ENCODE assay signal across 9 cellular contexts in genomic region chr15:70512772-70513362, GRCh38.
DNase-seq lines count a peak whose midpoint lies in the region; ATAC-seq, FAIRE-seq and TF ChIP-seq lines count a peak whose summit lies in the region.
"Had no signal": no experiment of that assay in that cellular context is flagged by ENCODE, and none has a peak within 500 bp of the region (broad histone marks: within the 10 kb centered on the region; RNA-seq: fewer than 3 reads in every experiment).

No MANE protein-coding gene starts in this region.

- peak; percentile 36 to 60 (median 54) for DNase-seq in CD4-positive, alpha-beta T cell
- DNase-seq in GM19240 (ENCODE audit: insufficient read length, low spot score) (peak; percentile 81), HTR-8/SVneo (ENCODE audit: insufficient read length, low spot score) (peak; percentile 65), T-helper 17 cell (peak in 2 of 3 donors; percentile 22 to 51), choroid plexus epithelial cell (ENCODE audit: low read depth) (peak; percentile 83), naive B cell (no peak), NCI-H2029 (lab: John Stamatoyannopoulos, UW) (no peak)

- peak; percentile 74 for TF ChIP-seq CTCF in CD4-positive, alpha-beta T cell (IDR thresholded peaks at IDR 0.05)
- TF ChIP-seq CTCF in choroid plexus epithelial cell (conservative IDR thresholded peaks at IDR 0.05; ENCODE audit: low read depth, low read length) = peak; percentile 93

- intact Hi-C loops in CD4-positive, alpha-beta T cell (cut with DNase I, micrococcal nuclease) = loop anchor here in 1 of 2 experiments (2.0 kb wide), 1 partner anchor 46 kb away; no protein-coding TSS in a partner anchor

- POLR2A ChIA-PET in CD4-positive, alpha-beta T cell (lab: Charles Lee) = interaction anchor here (0.9 to 1.0 kb wide), 2 partner anchors 21 to 23 kb away, joined by 3 read pairs; no protein-coding TSS in a partner anchor

- no peak overlapping the region for H3K4me3 ChIP-seq in choroid plexus epithelial cell (ENCODE audit: low read depth, low read length)
- H3K4me3 ChIP-seq: skin epidermis had no signal

- FAIRE-seq in HTR-8/SVneo (lab: Jason Lieb, UNC) = peak; percentile 72

- peaks cover 22% of the 10 kb centered on the region for H3K9me3 ChIP-seq in CD4-positive, alpha-beta T cell (ENCODE audit: control insufficient read depth, low read length)
- peaks cover 10% of the 10 kb centered on the region for H3K9me3 ChIP-seq in T-helper 17 cell (ENCODE audit: control insufficient read depth, low read length, poor library complexity, severe bottlenecking)

- no peaks in the 10 kb centered on the region for H3K27me3 ChIP-seq in CD4-positive, alpha-beta T cell (ENCODE audit: control insufficient read depth, insufficient read depth, low read length)

- no peaks in the 10 kb centered on the region for H3K27me3 Mint-ChIP-seq in CD4-positive, alpha-beta T cell
- peaks cover 4% of the 10 kb centered on the region for H3K27me3 Mint-ChIP-seq in T-helper 17 cell
- peaks cover 3 to 29% (median 21%) of the 10 kb centered on the region in 3 donors for H3K27me3 Mint-ChIP-seq in naive B cell

- peaks cover 12% of the 10 kb centered on the region for H3K4me1 Mint-ChIP-seq in CD4-positive, alpha-beta T cell (ENCODE audit: low read depth)
- H3K4me1 Mint-ChIP-seq in T-helper 17 cell (peaks cover 10% of the 10 kb centered on the region), naive B cell (peaks cover 6 to 8% (median 7%) of the 10 kb centered on the region in 3 donors)

- CTCF ChIA-PET in CD4-positive, alpha-beta T cell (lab: Charles Lee) = interaction anchor here (1.0 to 1.7 kb wide), 5 partner anchors 10 to 798 kb away, joined by 3 to 7 read pairs (median 3); no protein-coding TSS in a partner anchor

- H3K36me3 Mint-ChIP-seq in CD4-positive, alpha-beta T cell (ENCODE audit: low read depth) = peaks cover 10% of the 10 kb centered on the region
- H3K36me3 Mint-ChIP-seq in T-helper 17 cell (ENCODE audit: low read depth) = no peaks in the 10 kb centered on the region
- H3K36me3 Mint-ChIP-seq in naive B cell = peaks cover 9 to 14% of the 10 kb centered on the region in 2 donors

- peak; percentile 98 for ATAC-seq in CD4-positive, alpha-beta T cell (ENCODE audit: poor library complexity)
- ATAC-seq in T-helper 17 cell = peak; percentile 98
- peak; percentile 64 to 67 for ATAC-seq in naive B cell (ENCODE audit: low read depth in 2 of 2)
- ATAC-seq in GM18520 (IDR thresholded peaks at IDR 0.05; ENCODE audit: unreplicated experiment) = no peak

- H3K27ac ChIP-seq in CD4-positive, alpha-beta T cell (ENCODE audit: low read depth, low read length) = no peak overlapping the region
- H3K27ac ChIP-seq: skin epidermis had no signal

- H3K27ac Mint-ChIP-seq in CD4-positive, alpha-beta T cell = no peak overlapping the region
- H3K27ac Mint-ChIP-seq in T-helper 17 cell (no peak overlapping the region), naive B cell (no peak overlapping the region)

- H3K9me3 Mint-ChIP-seq in CD4-positive, alpha-beta T cell = peaks cover 5% of the 10 kb centered on the region
- H3K9me3 Mint-ChIP-seq in naive B cell = peaks cover 9 to 30% (median 27%) of the 10 kb centered on the region in 7 donors

- no peak overlapping the region for H3K4me3 Mint-ChIP-seq in CD4-positive, alpha-beta T cell
- no peak overlapping the region for H3K4me3 Mint-ChIP-seq in T-helper 17 cell
- no peak overlapping the region for H3K4me3 Mint-ChIP-seq in naive B cell

Comparison
In these comparisons a context has a peak if more than half of its experiments do, and no peak if none do; other contexts are left out.
1. DNase-seq: peak in CD4-positive, alpha-beta T cell (10 of 10), GM19240 (single experiment), HTR-8/SVneo (single experiment), T-helper 17 cell (2 of 3) and choroid plexus epithelial cell (single experiment); none in naive B cell (single experiment) and NCI-H2029 (single experiment).